In genomic region chr14:24146978-24147760, GRCh38 we compare ENCODE assay signal across 8 cellular contexts. TPM values are rescaled to one million over a fixed set of nuclear protein-coding genes. Genes with fewer than 3 reads are reported as not detected.
A peak's percentile ranks its signal among the peaks of the same experiment; 100 is the strongest.
DNase-seq lines count a peak whose midpoint lies in the region; ATAC-seq and TF ChIP-seq lines count a peak whose summit lies in the region.

TSS of gene RNF31 (plus strand) at chr14:24147498. CDS start at chr14:24147699, 201 bp downstream.

- peaks cover 0 to 2% (median 0%) of the 10 kb centered on the region in 3 donors for H3K27me3 Mint-ChIP-seq in CD14-positive monocyte (ENCODE audit: low read depth in 3 of 3)

- peak within 1 kb of the TSS; percentile 95 to 99 (median 97) for H3K27ac Mint-ChIP-seq in CD14-positive monocyte

- no peaks in the 10 kb centered on the region for H3K9me3 Mint-ChIP-seq in CD14-positive monocyte

- H3K27ac ChIP-seq in dorsolateral prefrontal cortex = peak within 1 kb of the TSS; percentile 68 to 99 (median 94)

- WGBS in lower leg skin, 2 donors = 1% methylated on average over 34 to 45 of the region's 57 CpGs

- no peak for TF ChIP-seq CTCF in CD14-positive monocyte (IDR thresholded peaks at IDR 0.05)
- TF ChIP-seq CTCF in dorsolateral prefrontal cortex (IDR thresholded peaks at IDR 0.05 in 54 of 56, conservative IDR thresholded peaks at IDR 0.05 in 2 of 56; ENCODE audit: low read depth in 1 of 56, partially characterized antibody in 56 of 56) = peak in 33 of 56 donors; percentile 0 to 56 (median 33)
- no peak for TF ChIP-seq CTCF in lower leg skin (IDR thresholded peaks at IDR 0.05)

- H3K27me3 ChIP-seq in dorsolateral prefrontal cortex = no peaks in the 10 kb centered on the region

- intact Hi-C loops in CD14-positive monocyte (cut with micrococcal nuclease) = loop anchor here in 1 of 2 donors (1.0 to 2.0 kb wide), 2 partner anchors 14 to 33 kb away; partner anchors contain the start of genes DCAF11, IRF9 and NRL
- intact Hi-C loops in dorsolateral prefrontal cortex (cut with DNase I) = loop anchor here in 1 of 2 donors (2.0 kb wide), 2 partner anchors 14 to 32 kb away; partner anchors contain the start of genes DCAF11, IRF9 and NRL
- intact Hi-C loops in lower leg skin (cut with DNase I; ENCODE audit: low total_unique reads) = no loop called here

- no peak for TF ChIP-seq POLR2A in lower leg skin (IDR thresholded peaks at IDR 0.05)

- peak; percentile 80 for ATAC-seq in GM19397 (IDR thresholded peaks at IDR 0.05; ENCODE audit: unreplicated experiment)
- peak; percentile 80 for ATAC-seq in HG03571 (IDR thresholded peaks at IDR 0.05; ENCODE audit: unreplicated experiment)

- peaks cover 63 to 65% of the 10 kb centered on the region in 2 donors for H3K36me3 Mint-ChIP-seq in CD14-positive monocyte

- DNase-seq in CD14-positive monocyte (ENCODE audit: low spot score) = peak; percentile 97
- peak; percentile 99 for DNase-seq in NCI-H82 (lab: John Stamatoyannopoulos, UW)
- DNase-seq in activated CD4-positive, alpha-beta T cell treated with anti-CD3 and anti-CD28 coated beads, Interleukin-2, amount 50 U/mL, for 48 hours = peak; percentile 99
- peak; percentile 92 to 98 (median 97) for DNase-seq in dorsolateral prefrontal cortex
- DNase-seq in lower leg skin (ENCODE audit: low spot score in 2 of 2) = peak; percentile 99 to 100
- DNase-seq in stimulated activated CD4-positive, alpha-beta T cell treated with anti-CD3 and anti-CD28 coated beads, Interleukin-4, amount 100 ng/mL, for 48 hours (ENCODE audit: low read depth in 2 of 2) = peak; percentile 95 to 100

- H3K4me3 Mint-ChIP-seq in CD14-positive monocyte = peak within 1 kb of the TSS; percentile 98 to 99

- peak within 1 kb of the TSS; percentile 53 to 98 (median 92) for H3K4me3 ChIP-seq in dorsolateral prefrontal cortex
- peak within 1 kb of the TSS; percentile 94 for H3K4me3 ChIP-seq in lower leg skin (ENCODE audit: low read depth, poor library complexity, severe bottlenecking)

- peaks cover 41% of the 10 kb centered on the region for H3K4me1 Mint-ChIP-seq in CD14-positive monocyte

RNA-seq across cellular contexts. Expression of gene RNF31, which starts in this region (rescaled TPM):
- polyA plus RNA-seq in CD14-positive monocyte = 10 to 100 TPM; 30.7 to 36.8 TPM
- 10 to 100 TPM; 30.4 to 89.6 (median 50.6) TPM for total RNA-seq in dorsolateral prefrontal cortex
- total RNA-seq in lower leg skin = 10 to 100 TPM; 53.1 to 98.6 (median 77.3) TPM

Comparison
In these comparisons a context has a peak if more than half of its experiments do, and no peak if none do; other contexts are left out.
1. Peak in every context shown above with its lines: DNase-seq, ATAC-seq, H3K4me3 ChIP-seq and H3K27ac ChIP-seq.
2. CTCF ChIP-seq: peak in dorsolateral prefrontal cortex (33 of 56); none in CD14-positive monocyte (single experiment) and lower leg skin (0 of 3).